8 cellular contexts compared by ENCODE assay signal in the genomic region with DNA sequence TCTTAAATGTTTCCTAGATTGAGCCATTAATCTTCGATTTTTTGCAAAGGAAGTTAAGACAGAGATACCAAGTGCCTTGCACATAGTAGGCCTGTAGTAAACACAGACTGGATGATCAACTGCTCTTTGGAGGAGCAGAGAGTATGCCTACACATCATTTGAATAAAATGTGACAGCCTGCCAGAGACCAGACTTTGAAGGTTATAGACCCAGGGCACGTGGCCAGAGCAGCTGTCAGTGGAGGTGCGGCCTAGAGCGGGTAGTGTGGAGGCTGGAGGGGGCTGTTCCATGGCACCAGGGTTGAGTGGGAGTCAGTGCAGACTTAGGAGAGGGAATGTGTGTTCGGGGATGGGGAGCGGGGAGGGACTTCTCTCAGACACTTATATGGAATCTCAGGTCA.
DNase-seq lines count a peak whose midpoint lies in the region; ATAC-seq and TF ChIP-seq lines count a peak whose summit lies in the region.

No MANE protein-coding gene starts in this region.

- no peak overlapping the region for H3K9ac ChIP-seq in neuronal stem cell (ENCODE audit: low read depth, low read length, poor library complexity)

- no peak overlapping the region for H3K4me2 ChIP-seq in neuronal stem cell (ENCODE audit: insufficient read depth, low read length, poor library complexity, severe bottlenecking)

- no peak overlapping the region for H2BK120ac ChIP-seq in neuronal stem cell (ENCODE audit: low read depth, low read length)

- H2BK15ac ChIP-seq in neuronal stem cell (ENCODE audit: low read length) = no peak overlapping the region

- no peak overlapping the region for H3K14ac ChIP-seq in neuronal stem cell (ENCODE audit: low read length)

- no peak overlapping the region for H2AFZ ChIP-seq in neuronal stem cell (ENCODE audit: low read length)

- H3K9me3 ChIP-seq in neuronal stem cell (replicated peaks in 1 of 2; ENCODE audit: control insufficient read depth in 2 of 2, insufficient read depth in 1 of 2, low read depth in 1 of 2, low read length in 2 of 2) = no peaks in the 10 kb centered on the region

- no peaks in the 10 kb centered on the region for H3K27me3 ChIP-seq in neuronal stem cell (ENCODE audit: control insufficient read depth in 3 of 3, insufficient read depth in 3 of 3, low read depth in 1 of 3, low read length in 3 of 3)

- H3K79me1 ChIP-seq in neuronal stem cell (ENCODE audit: low read depth, low read length) = peaks cover 10% of the 10 kb centered on the region

- no peak overlapping the region for H2BK5ac ChIP-seq in neuronal stem cell (ENCODE audit: low read length)

- H2BK12ac ChIP-seq in neuronal stem cell (ENCODE audit: low read length) = no peak overlapping the region

- no peaks in the 10 kb centered on the region for H3K36me3 ChIP-seq in neuronal stem cell (replicated peaks in 1 of 2; ENCODE audit: control insufficient read depth in 2 of 2, insufficient read depth in 2 of 2, low read length in 2 of 2)

- no peak overlapping the region for H3K4me3 ChIP-seq in AG10803 (ENCODE audit: low read length)
- H3K4me3 ChIP-seq in neuronal stem cell (ENCODE audit: low read length in 2 of 2) = no peak overlapping the region

- no CpG with 5 or more reads among the region's 6 CpGs for WGBS in neuronal stem cell (ENCODE audit: extremely low coverage in 2 of 2, insufficient read length in 2 of 2, insufficient replicate concordance in 1 of 2), 2 donors

- DNase-seq in AG10803 (ENCODE audit: low read depth) = peak; percentile 75
- peak; percentile 43 for DNase-seq in NAMALWA (ENCODE audit: low spot score)
- DNase-seq in mucosa of gallbladder (ENCODE audit: low spot score) = peak; percentile 65
- no peak for DNase-seq in activated CD8-positive, alpha-beta memory T cell treated with anti-CD3 and anti-CD28 coated beads, Interleukin-2, amount 50 U/mL, for 4 hours
- DNase-seq in neuronal stem cell (ENCODE audit: low spot score) = no peak

- H3K27ac ChIP-seq in cingulate gyrus (ENCODE audit: low read depth, low read length) (peak overlapping the region; percentile 35), neuronal stem cell (replicated peaks; ENCODE audit: low read length) (no peak overlapping the region)

- H2AK5ac ChIP-seq in neuronal stem cell (ENCODE audit: low read depth, low read length) = no peak overlapping the region

- H3K18ac ChIP-seq in neuronal stem cell (ENCODE audit: low read length) = no peak overlapping the region

- no peak overlapping the region for H3K4ac ChIP-seq in neuronal stem cell (ENCODE audit: low read length)

- H4K8ac ChIP-seq in neuronal stem cell (ENCODE audit: low read depth, low read length) = no peak overlapping the region

- no peak for TF ChIP-seq CTCF in AG10803 (conservative IDR thresholded peaks at IDR 0.05; ENCODE audit: low read length)

- no peak overlapping the region for H3K23ac ChIP-seq in neuronal stem cell (ENCODE audit: low read depth, low read length, poor library complexity)

- H4K91ac ChIP-seq in neuronal stem cell (ENCODE audit: low read depth, low read length, poor library complexity) = no peak overlapping the region

- ATAC-seq in HG03039 (IDR thresholded peaks at IDR 0.05; ENCODE audit: unreplicated experiment) (no peak), HG02852 (IDR thresholded peaks at IDR 0.05; ENCODE audit: unreplicated experiment) (no peak)

- H3K4me1 ChIP-seq in neuronal stem cell (ENCODE audit: control insufficient read depth in 2 of 2, insufficient read depth in 1 of 2, low read depth in 1 of 2, low read length in 2 of 2) = peaks cover 49 to 79% of the 10 kb centered on the region in 2 donors

Comparison
In these comparisons a context has a peak if more than half of its experiments do, and no peak if none do; other contexts are left out.
1. DNase-seq: peak in AG10803 (single experiment), NAMALWA (single experiment) and mucosa of gallbladder (single experiment); none in activated CD8-positive, alpha-beta memory T cell treated with anti-CD3 and anti-CD28 coated beads, Interleukin-2, amount 50 U/mL, for 4 hours (single experiment) and neuronal stem cell (single experiment).